1 cellular context compared by ENCODE assay signal in the genomic region with DNA sequence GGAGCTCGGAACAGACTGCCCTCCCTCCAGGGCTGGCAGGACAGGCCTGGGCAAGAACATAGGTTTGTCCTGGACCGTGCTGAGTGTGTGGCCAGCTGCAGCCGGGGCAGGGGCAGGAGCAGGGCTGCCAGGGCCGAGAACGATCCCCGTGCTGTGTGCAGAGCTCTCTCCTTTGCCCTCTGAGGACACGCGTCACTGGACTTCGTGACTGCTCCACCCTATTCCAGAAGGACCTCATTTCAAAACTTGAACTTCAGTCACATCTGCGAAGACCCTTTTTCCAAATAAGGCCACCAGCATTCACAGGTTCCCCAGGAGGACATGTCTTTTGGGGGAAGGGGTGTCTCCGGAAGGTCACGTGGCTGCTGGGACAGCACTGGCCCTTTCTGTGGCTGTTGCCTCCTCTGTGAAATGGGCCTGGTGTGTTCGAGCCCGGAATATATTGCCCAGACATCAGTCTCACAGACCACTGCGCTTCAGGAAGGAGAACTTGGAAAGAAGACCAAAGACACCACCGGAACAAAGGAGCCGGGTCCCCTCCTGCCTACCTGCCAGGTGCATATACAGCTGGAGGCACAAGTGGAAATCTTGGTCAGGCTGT.
TF ChIP-seq lines count a peak whose summit lies in the region.

No MANE protein-coding gene starts in this region.

TF ChIP-seq in HepG2, 621 proteins besides CTCF, POLR2A, EP300 and RAD21 (continued from another document and continues in another):
- TF ChIP-seq, protein P1, sequence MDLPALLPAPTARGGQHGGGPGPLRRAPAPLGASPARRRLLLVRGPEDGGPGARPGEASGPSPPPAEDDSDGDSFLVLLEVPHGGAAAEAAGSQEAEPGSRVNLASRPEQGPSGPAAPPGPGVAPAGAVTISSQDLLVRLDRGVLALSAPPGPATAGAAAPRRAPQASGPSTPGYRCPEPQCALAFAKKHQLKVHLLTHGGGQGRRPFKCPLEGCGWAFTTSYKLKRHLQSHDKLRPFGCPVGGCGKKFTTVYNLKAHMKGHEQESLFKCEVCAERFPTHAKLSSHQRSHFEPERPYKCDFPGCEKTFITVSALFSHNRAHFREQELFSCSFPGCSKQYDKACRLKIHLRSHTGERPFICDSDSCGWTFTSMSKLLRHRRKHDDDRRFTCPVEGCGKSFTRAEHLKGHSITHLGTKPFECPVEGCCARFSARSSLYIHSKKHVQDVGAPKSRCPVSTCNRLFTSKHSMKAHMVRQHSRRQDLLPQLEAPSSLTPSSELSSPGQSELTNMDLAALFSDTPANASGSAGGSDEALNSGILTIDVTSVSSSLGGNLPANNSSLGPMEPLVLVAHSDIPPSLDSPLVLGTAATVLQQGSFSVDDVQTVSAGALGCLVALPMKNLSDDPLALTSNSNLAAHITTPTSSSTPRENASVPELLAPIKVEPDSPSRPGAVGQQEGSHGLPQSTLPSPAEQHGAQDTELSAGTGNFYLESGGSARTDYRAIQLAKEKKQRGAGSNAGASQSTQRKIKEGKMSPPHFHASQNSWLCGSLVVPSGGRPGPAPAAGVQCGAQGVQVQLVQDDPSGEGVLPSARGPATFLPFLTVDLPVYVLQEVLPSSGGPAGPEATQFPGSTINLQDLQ (CRISPR knock-in tag; IDR thresholded peaks at IDR 0.05): no peak
- TF ChIP-seq CBX5 (CRISPR knock-in tag; IDR thresholded peaks at IDR 0.05; ENCODE audit: borderline replicate concordance) (no peak), NR3C1 (CRISPR knock-in tag; IDR thresholded peaks at IDR 0.05) (no peak), ZNF790 (CRISPR knock-in tag; IDR thresholded peaks at IDR 0.05; ENCODE audit: borderline replicate concordance) (no peak), ZFP37 (CRISPR knock-in tag; IDR thresholded peaks at IDR 0.05; ENCODE audit: borderline replicate concordance) (no peak), ZNF547 (CRISPR knock-in tag; IDR thresholded peaks at IDR 0.05) (no peak), AGO2 (optimal IDR thresholded peaks at IDR 0.05; ENCODE audit: low read depth, low read length) (peak; percentile 36), ZNF747 (CRISPR knock-in tag; IDR thresholded peaks at IDR 0.05; ENCODE audit: borderline replicate concordance) (peak; percentile 74; the same call in 1 of the 2 replicates), SIX1 (CRISPR knock-in tag; IDR thresholded peaks at IDR 0.05; ENCODE audit: borderline replicate concordance) (no peak), ZNF775 (CRISPR knock-in tag; IDR thresholded peaks at IDR 0.05; ENCODE audit: borderline replicate concordance) (no peak), PLRG1 (conservative IDR thresholded peaks at IDR 0.05) (no peak), RFX1 (IDR thresholded peaks at IDR 0.05) (no peak), NR1H2 (CRISPR knock-in tag; IDR thresholded peaks at IDR 0.05; ENCODE audit: borderline replicate concordance, low read depth) (no peak), MAF1 (CRISPR knock-in tag; IDR thresholded peaks at IDR 0.05; ENCODE audit: borderline replicate concordance) (no peak), ZIK1 (CRISPR knock-in tag; IDR thresholded peaks at IDR 0.05; ENCODE audit: borderline replicate concordance, low read depth) (no peak), TEAD3 (CRISPR knock-in tag; optimal IDR thresholded peaks at IDR 0.05; ENCODE audit: borderline replicate concordance) (no peak), ZNF850 (CRISPR knock-in tag; conservative IDR thresholded peaks at IDR 0.05) (no peak), FOXK2 (IDR thresholded peaks at IDR 0.05) (no peak)
- TF ChIP-seq, protein P2, sequence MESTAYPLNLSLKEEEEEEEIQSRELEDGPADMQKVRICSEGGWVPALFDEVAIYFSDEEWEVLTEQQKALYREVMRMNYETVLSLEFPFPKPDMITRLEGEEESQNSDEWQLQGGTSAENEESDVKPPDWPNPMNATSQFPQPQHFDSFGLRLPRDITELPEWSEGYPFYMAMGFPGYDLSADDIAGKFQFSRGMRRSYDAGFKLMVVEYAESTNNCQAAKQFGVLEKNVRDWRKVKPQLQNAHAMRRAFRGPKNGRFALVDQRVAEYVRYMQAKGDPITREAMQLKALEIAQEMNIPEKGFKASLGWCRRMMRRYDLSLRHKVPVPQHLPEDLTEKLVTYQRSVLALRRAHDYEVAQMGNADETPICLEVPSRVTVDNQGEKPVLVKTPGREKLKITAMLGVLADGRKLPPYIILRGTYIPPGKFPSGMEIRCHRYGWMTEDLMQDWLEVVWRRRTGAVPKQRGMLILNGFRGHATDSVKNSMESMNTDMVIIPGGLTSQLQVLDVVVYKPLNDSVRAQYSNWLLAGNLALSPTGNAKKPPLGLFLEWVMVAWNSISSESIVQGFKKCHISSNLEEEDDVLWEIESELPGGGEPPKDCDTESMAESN (CRISPR knock-in tag; conservative IDR thresholded peaks at IDR 0.05): no peak
- TF ChIP-seq, protein P3, sequence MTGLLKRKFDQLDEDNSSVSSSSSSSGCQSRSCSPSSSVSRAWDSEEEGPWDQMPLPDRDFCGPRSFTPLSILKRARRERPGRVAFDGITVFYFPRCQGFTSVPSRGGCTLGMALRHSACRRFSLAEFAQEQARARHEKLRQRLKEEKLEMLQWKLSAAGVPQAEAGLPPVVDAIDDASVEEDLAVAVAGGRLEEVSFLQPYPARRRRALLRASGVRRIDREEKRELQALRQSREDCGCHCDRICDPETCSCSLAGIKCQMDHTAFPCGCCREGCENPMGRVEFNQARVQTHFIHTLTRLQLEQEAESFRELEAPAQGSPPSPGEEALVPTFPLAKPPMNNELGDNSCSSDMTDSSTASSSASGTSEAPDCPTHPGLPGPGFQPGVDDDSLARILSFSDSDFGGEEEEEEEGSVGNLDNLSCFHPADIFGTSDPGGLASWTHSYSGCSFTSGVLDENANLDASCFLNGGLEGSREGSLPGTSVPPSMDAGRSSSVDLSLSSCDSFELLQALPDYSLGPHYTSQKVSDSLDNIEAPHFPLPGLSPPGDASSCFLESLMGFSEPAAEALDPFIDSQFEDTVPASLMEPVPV (CRISPR knock-in tag; IDR thresholded peaks at IDR 0.05): peak; percentile 71; the same call in 1 of the 2 replicates
- TF ChIP-seq, protein P4, sequence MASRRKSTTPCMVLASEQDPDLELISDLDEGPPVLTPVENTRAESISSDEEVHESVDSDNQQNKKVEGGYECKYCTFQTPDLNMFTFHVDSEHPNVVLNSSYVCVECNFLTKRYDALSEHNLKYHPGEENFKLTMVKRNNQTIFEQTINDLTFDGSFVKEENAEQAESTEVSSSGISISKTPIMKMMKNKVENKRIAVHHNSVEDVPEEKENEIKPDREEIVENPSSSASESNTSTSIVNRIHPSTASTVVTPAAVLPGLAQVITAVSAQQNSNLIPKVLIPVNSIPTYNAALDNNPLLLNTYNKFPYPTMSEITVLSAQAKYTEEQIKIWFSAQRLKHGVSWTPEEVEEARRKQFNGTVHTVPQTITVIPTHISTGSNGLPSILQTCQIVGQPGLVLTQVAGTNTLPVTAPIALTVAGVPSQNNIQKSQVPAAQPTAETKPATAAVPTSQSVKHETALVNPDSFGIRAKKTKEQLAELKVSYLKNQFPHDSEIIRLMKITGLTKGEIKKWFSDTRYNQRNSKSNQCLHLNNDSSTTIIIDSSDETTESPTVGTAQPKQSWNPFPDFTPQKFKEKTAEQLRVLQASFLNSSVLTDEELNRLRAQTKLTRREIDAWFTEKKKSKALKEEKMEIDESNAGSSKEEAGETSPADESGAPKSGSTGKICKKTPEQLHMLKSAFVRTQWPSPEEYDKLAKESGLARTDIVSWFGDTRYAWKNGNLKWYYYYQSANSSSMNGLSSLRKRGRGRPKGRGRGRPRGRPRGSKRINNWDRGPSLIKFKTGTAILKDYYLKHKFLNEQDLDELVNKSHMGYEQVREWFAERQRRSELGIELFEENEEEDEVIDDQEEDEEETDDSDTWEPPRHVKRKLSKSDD (CRISPR knock-in tag; IDR thresholded peaks at IDR 0.05; ENCODE audit: low read depth): no peak; the same call in 1 of the 2 replicates
- TF ChIP-seq, protein P5, sequence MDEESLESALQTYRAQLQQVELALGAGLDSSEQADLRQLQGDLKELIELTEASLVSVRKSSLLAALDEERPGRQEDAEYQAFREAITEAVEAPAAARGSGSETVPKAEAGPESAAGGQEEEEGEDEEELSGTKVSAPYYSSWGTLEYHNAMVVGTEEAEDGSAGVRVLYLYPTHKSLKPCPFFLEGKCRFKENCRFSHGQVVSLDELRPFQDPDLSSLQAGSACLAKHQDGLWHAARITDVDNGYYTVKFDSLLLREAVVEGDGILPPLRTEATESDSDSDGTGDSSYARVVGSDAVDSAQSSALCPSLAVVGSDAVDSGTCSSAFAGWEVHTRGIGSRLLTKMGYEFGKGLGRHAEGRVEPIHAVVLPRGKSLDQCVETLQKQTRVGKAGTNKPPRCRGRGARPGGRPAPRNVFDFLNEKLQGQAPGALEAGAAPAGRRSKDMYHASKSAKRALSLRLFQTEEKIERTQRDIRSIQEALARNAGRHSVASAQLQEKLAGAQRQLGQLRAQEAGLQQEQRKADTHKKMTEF (CRISPR knock-in tag; IDR thresholded peaks at IDR 0.05): no peak
- TF ChIP-seq, protein P6, sequence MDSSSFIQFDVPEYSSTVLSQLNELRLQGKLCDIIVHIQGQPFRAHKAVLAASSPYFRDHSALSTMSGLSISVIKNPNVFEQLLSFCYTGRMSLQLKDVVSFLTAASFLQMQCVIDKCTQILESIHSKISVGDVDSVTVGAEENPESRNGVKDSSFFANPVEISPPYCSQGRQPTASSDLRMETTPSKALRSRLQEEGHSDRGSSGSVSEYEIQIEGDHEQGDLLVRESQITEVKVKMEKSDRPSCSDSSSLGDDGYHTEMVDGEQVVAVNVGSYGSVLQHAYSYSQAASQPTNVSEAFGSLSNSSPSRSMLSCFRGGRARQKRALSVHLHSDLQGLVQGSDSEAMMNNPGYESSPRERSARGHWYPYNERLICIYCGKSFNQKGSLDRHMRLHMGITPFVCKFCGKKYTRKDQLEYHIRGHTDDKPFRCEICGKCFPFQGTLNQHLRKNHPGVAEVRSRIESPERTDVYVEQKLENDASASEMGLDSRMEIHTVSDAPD (CRISPR knock-in tag; IDR thresholded peaks at IDR 0.05): 0 out of 2 replicates have a peak, but pooled peaks have one; percentile 3
- TF ChIP-seq, protein P7, sequence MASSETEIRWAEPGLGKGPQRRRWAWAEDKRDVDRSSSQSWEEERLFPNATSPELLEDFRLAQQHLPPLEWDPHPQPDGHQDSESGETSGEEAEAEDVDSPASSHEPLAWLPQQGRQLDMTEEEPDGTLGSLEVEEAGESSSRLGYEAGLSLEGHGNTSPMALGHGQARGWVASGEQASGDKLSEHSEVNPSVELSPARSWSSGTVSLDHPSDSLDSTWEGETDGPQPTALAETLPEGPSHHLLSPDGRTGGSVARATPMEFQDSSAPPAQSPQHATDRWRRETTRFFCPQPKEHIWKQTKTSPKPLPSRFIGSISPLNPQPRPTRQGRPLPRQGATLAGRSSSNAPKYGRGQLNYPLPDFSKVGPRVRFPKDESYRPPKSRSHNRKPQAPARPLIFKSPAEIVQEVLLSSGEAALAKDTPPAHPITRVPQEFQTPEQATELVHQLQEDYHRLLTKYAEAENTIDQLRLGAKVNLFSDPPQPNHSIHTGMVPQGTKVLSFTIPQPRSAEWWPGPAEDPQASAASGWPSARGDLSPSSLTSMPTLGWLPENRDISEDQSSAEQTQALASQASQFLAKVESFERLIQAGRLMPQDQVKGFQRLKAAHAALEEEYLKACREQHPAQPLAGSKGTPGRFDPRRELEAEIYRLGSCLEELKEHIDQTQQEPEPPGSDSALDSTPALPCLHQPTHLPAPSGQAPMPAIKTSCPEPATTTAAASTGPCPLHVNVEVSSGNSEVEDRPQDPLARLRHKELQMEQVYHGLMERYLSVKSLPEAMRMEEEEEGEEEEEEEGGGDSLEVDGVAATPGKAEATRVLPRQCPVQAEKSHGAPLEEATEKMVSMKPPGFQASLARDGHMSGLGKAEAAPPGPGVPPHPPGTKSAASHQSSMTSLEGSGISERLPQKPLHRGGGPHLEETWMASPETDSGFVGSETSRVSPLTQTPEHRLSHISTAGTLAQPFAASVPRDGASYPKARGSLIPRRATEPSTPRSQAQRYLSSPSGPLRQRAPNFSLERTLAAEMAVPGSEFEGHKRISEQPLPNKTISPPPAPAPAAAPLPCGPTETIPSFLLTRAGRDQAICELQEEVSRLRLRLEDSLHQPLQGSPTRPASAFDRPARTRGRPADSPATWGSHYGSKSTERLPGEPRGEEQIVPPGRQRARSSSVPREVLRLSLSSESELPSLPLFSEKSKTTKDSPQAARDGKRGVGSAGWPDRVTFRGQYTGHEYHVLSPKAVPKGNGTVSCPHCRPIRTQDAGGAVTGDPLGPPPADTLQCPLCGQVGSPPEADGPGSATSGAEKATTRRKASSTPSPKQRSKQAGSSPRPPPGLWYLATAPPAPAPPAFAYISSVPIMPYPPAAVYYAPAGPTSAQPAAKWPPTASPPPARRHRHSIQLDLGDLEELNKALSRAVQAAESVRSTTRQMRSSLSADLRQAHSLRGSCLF (CRISPR knock-in tag; IDR thresholded peaks at IDR 0.05; ENCODE audit: borderline replicate concordance): no peak
- TF ChIP-seq, protein P8, sequence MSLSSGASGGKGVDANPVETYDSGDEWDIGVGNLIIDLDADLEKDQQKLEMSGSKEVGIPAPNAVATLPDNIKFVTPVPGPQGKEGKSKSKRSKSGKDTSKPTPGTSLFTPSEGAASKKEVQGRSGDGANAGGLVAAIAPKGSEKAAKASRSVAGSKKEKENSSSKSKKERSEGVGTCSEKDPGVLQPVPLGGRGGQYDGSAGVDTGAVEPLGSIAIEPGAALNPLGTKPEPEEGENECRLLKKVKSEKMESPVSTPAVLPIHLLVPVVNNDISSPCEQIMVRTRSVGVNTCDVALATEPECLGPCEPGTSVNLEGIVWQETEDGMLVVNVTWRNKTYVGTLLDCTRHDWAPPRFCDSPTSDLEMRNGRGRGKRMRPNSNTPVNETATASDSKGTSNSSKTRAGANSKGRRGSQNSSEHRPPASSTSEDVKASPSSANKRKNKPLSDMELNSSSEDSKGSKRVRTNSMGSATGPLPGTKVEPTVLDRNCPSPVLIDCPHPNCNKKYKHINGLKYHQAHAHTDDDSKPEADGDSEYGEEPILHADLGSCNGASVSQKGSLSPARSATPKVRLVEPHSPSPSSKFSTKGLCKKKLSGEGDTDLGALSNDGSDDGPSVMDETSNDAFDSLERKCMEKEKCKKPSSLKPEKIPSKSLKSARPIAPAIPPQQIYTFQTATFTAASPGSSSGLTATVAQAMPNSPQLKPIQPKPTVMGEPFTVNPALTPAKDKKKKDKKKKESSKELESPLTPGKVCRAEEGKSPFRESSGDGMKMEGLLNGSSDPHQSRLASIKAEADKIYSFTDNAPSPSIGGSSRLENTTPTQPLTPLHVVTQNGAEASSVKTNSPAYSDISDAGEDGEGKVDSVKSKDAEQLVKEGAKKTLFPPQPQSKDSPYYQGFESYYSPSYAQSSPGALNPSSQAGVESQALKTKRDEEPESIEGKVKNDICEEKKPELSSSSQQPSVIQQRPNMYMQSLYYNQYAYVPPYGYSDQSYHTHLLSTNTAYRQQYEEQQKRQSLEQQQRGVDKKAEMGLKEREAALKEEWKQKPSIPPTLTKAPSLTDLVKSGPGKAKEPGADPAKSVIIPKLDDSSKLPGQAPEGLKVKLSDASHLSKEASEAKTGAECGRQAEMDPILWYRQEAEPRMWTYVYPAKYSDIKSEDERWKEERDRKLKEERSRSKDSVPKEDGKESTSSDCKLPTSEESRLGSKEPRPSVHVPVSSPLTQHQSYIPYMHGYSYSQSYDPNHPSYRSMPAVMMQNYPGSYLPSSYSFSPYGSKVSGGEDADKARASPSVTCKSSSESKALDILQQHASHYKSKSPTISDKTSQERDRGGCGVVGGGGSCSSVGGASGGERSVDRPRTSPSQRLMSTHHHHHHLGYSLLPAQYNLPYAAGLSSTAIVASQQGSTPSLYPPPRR (CRISPR knock-in tag; IDR thresholded peaks at IDR 0.05; ENCODE audit: borderline replicate concordance): 0 out of 2 replicates have a peak, but pooled peaks have one; percentile 8
- TF ChIP-seq, protein P9, sequence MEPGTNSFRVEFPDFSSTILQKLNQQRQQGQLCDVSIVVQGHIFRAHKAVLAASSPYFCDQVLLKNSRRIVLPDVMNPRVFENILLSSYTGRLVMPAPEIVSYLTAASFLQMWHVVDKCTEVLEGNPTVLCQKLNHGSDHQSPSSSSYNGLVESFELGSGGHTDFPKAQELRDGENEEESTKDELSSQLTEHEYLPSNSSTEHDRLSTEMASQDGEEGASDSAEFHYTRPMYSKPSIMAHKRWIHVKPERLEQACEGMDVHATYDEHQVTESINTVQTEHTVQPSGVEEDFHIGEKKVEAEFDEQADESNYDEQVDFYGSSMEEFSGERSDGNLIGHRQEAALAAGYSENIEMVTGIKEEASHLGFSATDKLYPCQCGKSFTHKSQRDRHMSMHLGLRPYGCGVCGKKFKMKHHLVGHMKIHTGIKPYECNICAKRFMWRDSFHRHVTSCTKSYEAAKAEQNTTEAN (CRISPR knock-in tag; conservative IDR thresholded peaks at IDR 0.05): no peak
